In genomic region chr12:133227281-133227852, GRCh38 we compare ENCODE assay signal across 20 cellular contexts. TPM values are rescaled to one million over a fixed set of nuclear protein-coding genes. Genes with fewer than 3 reads are reported as not detected.
DNase-seq lines count a peak whose midpoint lies in the region; ATAC-seq and TF ChIP-seq lines count a peak whose summit lies in the region.
"Had no signal": no experiment of that assay in that cellular context is flagged by ENCODE, and none has a peak within 500 bp of the region (broad histone marks: within the 10 kb centered on the region; RNA-seq: fewer than 3 reads in every experiment).

No MANE protein-coding gene starts in this region.

- DNase-seq in GM13976 (ENCODE audit: low spot score) (peak; percentile 10), H9 (peak; percentile 22), islet precursor cell (peak; percentile 47)
- DNase-seq in activated CD4-positive, alpha-beta T cell treated with anti-CD3 and anti-CD28 coated beads, Interleukin-2, amount 50 U/mL, for 1 hour, result no peak
- DNase-seq: 8988T; ACHN; AML-193; BE2C; Calu3; CD4-positive, alpha-beta memory T cell; COR-L47; DMS153; DND-41; GOT3 had no signal

- H3K27ac ChIP-seq in H9 (ENCODE audit: insufficient read length, low read depth, low read length), result no peak overlapping the region
- H3K27ac ChIP-seq: A549; BLaER1 treated with 17β-estradiol and CSF1 and Interleukin-3, amounts not matched to agents 10 nM and 100 nM had no signal

- no peak overlapping the region for H3K9ac ChIP-seq in H9 (ENCODE audit: extremely low read depth, insufficient read length, low read length)
- H3K9ac ChIP-seq: BLaER1 treated with 17β-estradiol and CSF1 and Interleukin-3, amounts not matched to agents 10 nM and 100 nM had no signal

- no peaks in the 10 kb centered on the region for H3K79me1 ChIP-seq in H9 (ENCODE audit: insufficient read depth, low read depth, low read length, poor library complexity, severe bottlenecking)

- H3K27me3 Mint-ChIP-seq in H9 (ENCODE audit: low read depth), result peaks cover 4% of the 10 kb centered on the region; the same call in 1 of the 2 replicates
- H3K27me3 Mint-ChIP-seq in stimulated activated memory B cell treated with anti-CD40 and anti-IgM and Interleukin-4, amounts not matched to agents 10 μg/mL and 1 μg/mL and 100 μg/mL, for 72 hours, result peaks cover 15% of the 10 kb centered on the region

- no peaks in the 10 kb centered on the region for H3K4me1 ChIP-seq in H9 (ENCODE audit: insufficient read depth, low read length)
- H3K4me1 ChIP-seq: A549; BE2C; BLaER1 treated with 17β-estradiol and CSF1 and Interleukin-3, amounts not matched to agents 10 nM and 100 nM had no signal

- H3K27me3 ChIP-seq in H9 (ENCODE audit: insufficient read depth, low read length), result no peaks in the 10 kb centered on the region
- H3K27me3 ChIP-seq: BE2C; BLaER1 treated with 17β-estradiol and CSF1 and Interleukin-3, amounts not matched to agents 10 nM and 100 nM had no signal

- no peak overlapping the region for H3K4me3 Mint-ChIP-seq in H9
- no peak overlapping the region for H3K4me3 Mint-ChIP-seq in stimulated activated memory B cell treated with anti-CD40 and anti-IgM and Interleukin-4, amounts not matched to agents 10 μg/mL and 1 μg/mL and 100 μg/mL, for 72 hours
- H3K4me3 Mint-ChIP-seq: CD4-positive, alpha-beta memory T cell had no signal

- no peak overlapping the region for H2BK5ac ChIP-seq in H9 (ENCODE audit: insufficient read length, low read length)

- H3K4me1 Mint-ChIP-seq in H9, result no peaks in the 10 kb centered on the region
- no peaks in the 10 kb centered on the region for H3K4me1 Mint-ChIP-seq in stimulated activated memory B cell treated with anti-CD40 and anti-IgM and Interleukin-4, amounts not matched to agents 10 μg/mL and 1 μg/mL and 100 μg/mL, for 72 hours

- H2BK20ac ChIP-seq in H9 (ENCODE audit: low read depth, low read length, poor library complexity, severe bottlenecking), result no peak overlapping the region

- H3K79me2 ChIP-seq in H9 (ENCODE audit: insufficient read depth, low read length), result no peaks in the 10 kb centered on the region

- H3K27ac Mint-ChIP-seq in H9, result no peak overlapping the region
- H3K27ac Mint-ChIP-seq in stimulated activated memory B cell treated with anti-CD40 and anti-IgM and Interleukin-4, amounts not matched to agents 10 μg/mL and 1 μg/mL and 100 μg/mL, for 72 hours, result no peak overlapping the region
- H3K27ac Mint-ChIP-seq: CD4-positive, alpha-beta memory T cell had no signal

- no peak overlapping the region for H3T11ph ChIP-seq in H9 (ENCODE audit: low read length)

- H2AK5ac ChIP-seq in H9 (ENCODE audit: insufficient read length, low read length), result no peak overlapping the region

- H4K91ac ChIP-seq in H9 (ENCODE audit: insufficient read length, low read depth, low read length), result no peak overlapping the region

- H4K5ac ChIP-seq in H9 (ENCODE audit: insufficient read length, low read depth, low read length), result no peak overlapping the region

- no peaks in the 10 kb centered on the region for H3K23me2 ChIP-seq in H9 (ENCODE audit: insufficient read length, low read depth, low read length, poor library complexity, severe bottlenecking)

- H2AFZ ChIP-seq in H9 (ENCODE audit: low read length), result no peak overlapping the region

- peaks cover 89 to 95% of the 10 kb centered on the region in 2 experiments for H3K9me3 Mint-ChIP-seq in H9
- peaks cover 8% of the 10 kb centered on the region for H3K9me3 Mint-ChIP-seq in stimulated activated memory B cell treated with anti-CD40 and anti-IgM and Interleukin-4, amounts not matched to agents 10 μg/mL and 1 μg/mL and 100 μg/mL, for 72 hours

- no peak overlapping the region for H4K8ac ChIP-seq in H9 (replicated peaks; ENCODE audit: insufficient read length, low read depth, low read length)

- no peak overlapping the region for H2BK120ac ChIP-seq in H9 (ENCODE audit: low read depth, low read length, poor library complexity, severe bottlenecking)

- WGBS in H9 (ENCODE audit: extremely low coverage, insufficient read length, low lambda C conversion rate), result no CpG with 5 or more reads among the region's 7 CpGs

- H3K18ac ChIP-seq in H9 (ENCODE audit: insufficient read length, low read depth, low read length), result no peak overlapping the region

- no peak overlapping the region for H3K4me2 ChIP-seq in H9 (ENCODE audit: insufficient read depth, insufficient read length, low read length)
- H3K4me2 ChIP-seq: A549; BLaER1 treated with 17β-estradiol and CSF1 and Interleukin-3, amounts not matched to agents 10 nM and 100 nM had no signal

- no peak overlapping the region for H3K23ac ChIP-seq in H9 (ENCODE audit: insufficient read length, low read depth, low read length)

- TF ChIP-seq CTCF in GM13976 (IDR thresholded peaks at IDR 0.05; ENCODE audit: borderline replicate concordance, control extremely low read depth, extremely low read depth, insufficient read depth, missing control alignments), result no peak
- no peak for TF ChIP-seq CTCF in H9 (conservative IDR thresholded peaks at IDR 0.05)

- ATAC-seq in stimulated activated memory B cell treated with anti-CD40 and anti-IgM and Interleukin-4, amounts not matched to agents 10 μg/mL and 1 μg/mL and 100 μg/mL, for 72 hours, result peak; percentile 35
- ATAC-seq in GM21390 (IDR thresholded peaks at IDR 0.05; ENCODE audit: unreplicated experiment) (no peak), HG02970 (IDR thresholded peaks at IDR 0.05; ENCODE audit: low FRiP score, unreplicated experiment) (no peak)
- ATAC-seq: A549, HCT116 had no signal

- no peaks in the 10 kb centered on the region for H4K20me1 ChIP-seq in H9 (ENCODE audit: control insufficient read depth, insufficient read depth, insufficient read length)
- H4K20me1 ChIP-seq: BLaER1 treated with 17β-estradiol and CSF1 and Interleukin-3, amounts not matched to agents 10 nM and 100 nM had no signal

- H3K4ac ChIP-seq in H9 (ENCODE audit: low read depth, low read length), result no peak overlapping the region

- peaks cover 76% of the 10 kb centered on the region for H3K9me3 ChIP-seq in H9 (ENCODE audit: control insufficient read depth, low read depth, low read length)

- peaks cover 24 to 46% (median 25%) of the 10 kb centered on the region in 3 experiments for H3K36me3 Mint-ChIP-seq in H9 (ENCODE audit: insufficient read depth in 1 of 3, low read depth in 3 of 3)
- no peaks in the 10 kb centered on the region for H3K36me3 Mint-ChIP-seq in stimulated activated memory B cell treated with anti-CD40 and anti-IgM and Interleukin-4, amounts not matched to agents 10 μg/mL and 1 μg/mL and 100 μg/mL, for 72 hours
- H3K36me3 Mint-ChIP-seq: CD4-positive, alpha-beta memory T cell had no signal

- H2BK12ac ChIP-seq in H9 (ENCODE audit: insufficient read length, low read depth, low read length), result no peak overlapping the region

- no peak overlapping the region for H2BK15ac ChIP-seq in H9 (ENCODE audit: low read depth, low read length)

- H3K14ac ChIP-seq in H9 (ENCODE audit: insufficient read depth, low read length), result no peak overlapping the region

- no peak overlapping the region for H3K56ac ChIP-seq in H9 (ENCODE audit: insufficient read length, low read depth, low read length)

- in situ Hi-C loops in GM13976 (cut with MboI; ENCODE audit: low sequenced_read_pairs, unreplicated experiment), result no loop called here

RNA-seq across cellular contexts. Expression of gene ANHX, which starts 8.3 kb away (rescaled TPM):
- not detected in 2 replicates for total RNA-seq in H9 (2021)
- total RNA-seq: Calu3; CD4-positive, alpha-beta memory T cell had no signal

RNA-seq across cellular contexts. Expression of gene ZNF268, which starts 46.1 kb away (rescaled TPM):
- total RNA-seq in H9 (2021), result 37.6 and 38.2 TPM in 2 replicates
